8 cellular contexts compared by ENCODE assay signal in genomic region chr19:1102407-1103106, GRCh38. TPM values are rescaled to one million over a fixed set of nuclear protein-coding genes. Genes with fewer than 3 reads are reported as not detected.
A peak's percentile ranks its signal among the peaks of the same experiment; 100 is the strongest.
DNase-seq lines count a peak whose midpoint lies in the region; ATAC-seq and TF ChIP-seq lines count a peak whose summit lies in the region.

No MANE protein-coding gene starts in this region.

- no TSS peak for BruUV-seq in PC-3 (replicated peaks; lab: Mats Ljungman, UMichigan)

- peak overlapping the region; percentile 65 for H3K4me2 ChIP-seq in PC-3 (ENCODE audit: low read length)

- peaks cover 41% of the 10 kb centered on the region for H3K4me1 ChIP-seq in PC-3 (ENCODE audit: insufficient read depth, low read length)
- H3K4me1 ChIP-seq in left lung = peaks cover 50 to 91% of the 10 kb centered on the region in 2 donors

- ATAC-seq in PC-3 (peak; percentile 20), left lung (peak; percentile 7), GM18868 (IDR thresholded peaks at IDR 0.05; ENCODE audit: unreplicated experiment) (no peak)

- H3K9me3 ChIP-seq in PC-3 (ENCODE audit: low read length) (no peaks in the 10 kb centered on the region), left lung (peaks cover 0 to 1% of the 10 kb centered on the region in 2 donors)

- CTCF ChIA-PET in PC-3 (lab: Charles Lee) = no interaction called here

- H3K36me3 ChIP-seq in PC-3 (ENCODE audit: low read depth, low read length) = no peaks in the 10 kb centered on the region; the same call in 1 of the 2 replicates
- peaks cover 0 to 18% of the 10 kb centered on the region in 2 donors for H3K36me3 ChIP-seq in left lung

- peak; percentile 24 for TF ChIP-seq POLR2A in GM15510 (IDR thresholded peaks at IDR 0.05; ENCODE audit: borderline replicate concordance, extremely low read depth, insufficient read length)

- no peak overlapping the region for H3K4me3 ChIP-seq in PC-3 (ENCODE audit: low read length)
- no peak overlapping the region for H3K4me3 ChIP-seq in astrocyte of the cerebellum (ENCODE audit: low read depth, low read length)
- H3K4me3 ChIP-seq in left lung = peak overlapping the region in 1 of 2 donors; percentile 20

- peak overlapping the region; percentile 70 for H3K9ac ChIP-seq in PC-3 (ENCODE audit: low read length)

- peaks cover 3% of the 10 kb centered on the region; the same call in 1 of the 2 replicates for H4K20me1 ChIP-seq in PC-3 (ENCODE audit: low read length)

- POLR2A ChIA-PET in PC-3 (lab: Charles Lee; ENCODE audit: unreplicated experiment) = no interaction called here

- in situ Hi-C loops in astrocyte of the cerebellum (cut with HindIII; ENCODE audit: low sequenced_read_pairs) = no loop called here

- intact Hi-C loops in PC-3 (cut with micrococcal nuclease) = loop anchor here (5.0 to 10.0 kb wide), 3 partner anchors 35 to 75 kb away; partner anchors contain the start of genes ARHGAP45, CNN2 and SBNO2
- intact Hi-C loops in left lung (cut with DNase I) = no loop called here

- no peak overlapping the region for H2AFZ ChIP-seq in PC-3 (ENCODE audit: low read length)

- H3K27me3 ChIP-seq in PC-3 (ENCODE audit: low read length) = no peaks in the 10 kb centered on the region
- no peaks in the 10 kb centered on the region for H3K27me3 ChIP-seq in left lung

- DNase-seq in PC-3 (peak; percentile 96), astrocyte of the cerebellum (ENCODE audit: low read depth) (peak; percentile 98), left lung (peak in 1 of 2 donors; percentile 71), NCI-H345 (lab: John Stamatoyannopoulos, UW) (no peak), SKM-1 (lab: John Stamatoyannopoulos, UW; ENCODE audit: unreplicated experiment) (no peak)
- peak; percentile 85 for DNase-seq in stimulated activated CD8-positive, alpha-beta memory T cell treated with anti-CD3 and anti-CD28 coated beads, Interleukin-4, amount 100 ng/mL, for 48 hours

- peak overlapping the region; percentile 94 for H3K27ac ChIP-seq in PC-3 (ENCODE audit: low read length)
- H3K27ac ChIP-seq in left lung = peak overlapping the region; percentile 93 to 97

- peaks cover 8% of the 10 kb centered on the region for H3F3A ChIP-seq in PC-3 (ENCODE audit: low read length, unreplicated experiment)

- no peaks in the 10 kb centered on the region for H3K9me2 ChIP-seq in PC-3 (replicated peaks; ENCODE audit: low read length)

- peaks cover 6% of the 10 kb centered on the region; the same call in 1 of the 2 replicates for H3K79me2 ChIP-seq in PC-3 (ENCODE audit: low read length)

- TF ChIP-seq CTCF in PC-3 (conservative IDR thresholded peaks at IDR 0.05; ENCODE audit: low read depth, low read length) (no peak), astrocyte of the cerebellum (IDR thresholded peaks at IDR 0.05; ENCODE audit: low read depth, low read length, missing control alignments) (no peak), left lung (IDR thresholded peaks at IDR 0.05) (no peak)

RNA-seq across cellular contexts. Expression of gene GPX4, which starts 1.2 kb away (rescaled TPM):
- total RNA-seq in PC-3 (2014; rRNA removed) = 517 and 644 TPM in 2 replicates
- 100 to 1,000 TPM; 266 to 365 TPM for total RNA-seq in left lung

RNA-seq across cellular contexts. Expression of gene POLR2E, which starts 7.4 kb away (rescaled TPM):
- 335 and 375 TPM in 2 replicates for total RNA-seq in PC-3 (2014; rRNA removed)
- total RNA-seq in left lung = 100 to 1,000 TPM; 139 to 160 TPM

RNA-seq across cellular contexts. Expression of gene ARHGAP45, which starts 35.6 kb away (rescaled TPM):
- total RNA-seq in PC-3 (2014; rRNA removed) (45.3 and 68.4 TPM in 2 replicates), left lung (10 to 100 TPM; 71.1 to 83.8 TPM)

Comparison
In these comparisons a context has a peak if more than half of its experiments do, and no peak if none do; other contexts are left out.
1. DNase-seq: peak in PC-3 (single experiment), astrocyte of the cerebellum (single experiment) and stimulated activated CD8-positive, alpha-beta memory T cell treated with anti-CD3 and anti-CD28 coated beads, Interleukin-4, amount 100 ng/mL, for 48 hours (single experiment); none in NCI-H345 (single experiment) and SKM-1 (single experiment).